In the genomic region with DNA sequence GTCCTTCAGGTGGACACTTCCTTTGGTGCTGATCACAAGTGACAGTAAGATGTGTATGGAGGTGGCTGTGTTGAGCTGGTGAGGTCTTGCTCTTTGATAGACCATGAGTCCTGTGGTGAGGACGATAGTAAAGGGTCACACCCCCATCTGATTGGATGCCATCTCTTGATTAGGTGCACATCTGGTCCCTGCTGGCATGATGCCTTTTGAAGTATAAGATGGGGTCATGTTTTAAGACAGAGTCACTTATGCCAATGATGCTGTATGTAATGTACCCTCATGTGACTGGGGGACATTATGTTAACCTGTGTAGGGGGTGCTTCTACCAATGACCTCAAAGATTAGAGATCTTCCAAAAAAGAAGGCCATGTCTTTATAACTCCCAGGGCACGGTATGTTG, we compare ENCODE assay signal across 8 cellular contexts.
"Had no signal": no experiment of that assay in that cellular context is flagged by ENCODE, and none has a peak within 500 bp of the region (broad histone marks: within the 10 kb centered on the region; RNA-seq: fewer than 3 reads in every experiment).

No MANE protein-coding gene starts in this region.

- DNase-seq: GDM1, GF-D8 had no signal

- H3K4me3 ChIP-seq: GM12878 had no signal

- FAIRE-seq: G401.6, GM12878, GM12891, GM12892, GM18507, GM19239 had no signal

- ATAC-seq: GM12878 had no signal
